Comparison of ENCODE assay signal across 8 cellular contexts in the genomic region with DNA sequence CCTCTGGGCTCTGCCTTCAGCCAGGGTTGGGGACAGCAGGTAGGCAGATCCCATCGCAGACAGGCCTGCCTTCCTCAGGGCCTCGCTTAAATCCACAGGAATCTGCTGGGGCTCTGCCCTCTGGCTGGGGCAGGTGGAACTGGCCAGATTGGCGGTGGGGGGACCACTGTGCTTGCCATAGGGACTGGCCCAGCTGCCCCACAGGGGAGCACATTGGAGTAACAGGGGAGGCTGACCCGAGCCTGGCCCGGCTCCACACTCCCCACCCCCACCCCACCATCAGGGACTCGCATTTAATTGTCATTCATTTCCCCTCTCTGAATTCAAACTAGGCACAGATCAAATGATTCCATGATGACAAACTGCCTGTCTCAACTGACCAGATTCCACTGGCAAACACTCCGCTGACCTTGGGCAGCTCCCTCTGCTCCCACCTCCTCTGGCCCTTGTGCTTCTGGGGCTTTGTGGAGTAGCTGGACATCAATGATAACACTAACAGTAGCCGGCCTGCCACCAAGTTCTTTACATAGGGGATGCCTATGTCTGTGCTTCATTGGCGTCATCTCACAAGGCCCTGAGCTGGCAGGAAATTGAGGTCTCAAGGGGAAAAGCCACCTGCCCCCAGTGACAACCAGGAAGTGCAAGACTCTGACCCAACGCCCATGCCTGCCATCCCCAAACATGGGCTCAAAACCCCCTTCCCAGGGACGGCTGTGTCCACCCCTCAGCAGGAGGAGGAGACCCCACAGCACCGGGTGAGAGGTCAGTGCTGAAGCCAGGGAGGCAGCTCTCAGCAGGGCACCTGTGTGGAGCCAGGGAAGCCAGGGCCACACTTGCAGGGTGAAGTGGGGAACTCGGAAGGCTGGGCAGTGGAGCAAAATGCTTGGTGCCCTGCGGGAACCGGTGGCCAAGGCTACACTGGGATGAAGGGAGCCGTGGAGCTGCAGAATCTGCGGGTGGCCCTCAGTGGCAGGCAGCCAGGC. TPM values are rescaled to one million over a fixed set of nuclear protein-coding genes. Genes with fewer than 3 reads are reported as not detected.
DNase-seq lines count a peak whose midpoint lies in the region; ATAC-seq, FAIRE-seq and TF ChIP-seq lines count a peak whose summit lies in the region.

No MANE protein-coding gene starts in this region.

- peaks cover 9% of the 10 kb centered on the region for H3K4me1 Mint-ChIP-seq in T-helper 1 cell treated with Interleukin-12 subunit alpha and Interleukin-12 subunit beta and Interleukin-4 antibody, amounts not matched to agents 30 μg/mL and 1 μg/mL, for 36 hours (ENCODE audit: low read depth)

- H3K4me3 ChIP-seq in kidney (ENCODE audit: low read length in 2 of 2), result no peak overlapping the region
- H3K4me3 ChIP-seq in SJCRH30, result no peak overlapping the region

- no peak for FAIRE-seq in kidney (lab: Jason Lieb, UNC)

- H3K4me1 ChIP-seq in kidney (ENCODE audit: control insufficient read depth in 1 of 2, insufficient read depth in 1 of 2, low read depth in 1 of 2, low read length in 2 of 2), result peaks cover 0 to 2% of the 10 kb centered on the region in 2 donors
- H3K4me1 ChIP-seq in SJCRH30, result peaks cover 4% of the 10 kb centered on the region

- H3K9ac ChIP-seq in kidney (ENCODE audit: low read length in 2 of 2), result no peak overlapping the region

- peak; percentile 46 for ATAC-seq in GM21717 (IDR thresholded peaks at IDR 0.05; ENCODE audit: unreplicated experiment)

- H3K4me3 Mint-ChIP-seq in T-helper 1 cell treated with Interleukin-12 subunit alpha and Interleukin-12 subunit beta and Interleukin-4 antibody, amounts not matched to agents 30 μg/mL and 1 μg/mL, for 36 hours, result peak overlapping the region; percentile 21

- H3K36me3 Mint-ChIP-seq in T-helper 1 cell treated with Interleukin-12 subunit alpha and Interleukin-12 subunit beta and Interleukin-4 antibody, amounts not matched to agents 30 μg/mL and 1 μg/mL, for 36 hours (ENCODE audit: low read depth), result peaks cover 2% of the 10 kb centered on the region

- intact Hi-C loops in kidney (cut with DNase I), result no loop called here

- H3K9me3 ChIP-seq in kidney (ENCODE audit: control insufficient read depth in 1 of 2, low read length in 2 of 2) (no peaks in the 10 kb centered on the region), SJCRH30 (replicated peaks) (no peaks in the 10 kb centered on the region)

- no peaks in the 10 kb centered on the region for H3K27me3 ChIP-seq in SJCRH30

- peak; percentile 82 for DNase-seq in GM13976 (ENCODE audit: low spot score)
- DNase-seq in kidney, result peak; percentile 74
- DNase-seq in cortex of kidney (lab: John Stamatoyannopoulos, UW), result no peak
- DNase-seq in NCI-H446 (lab: John Stamatoyannopoulos, UW), result no peak
- no peak for DNase-seq in NCI-H1092 (lab: John Stamatoyannopoulos, UW)
- DNase-seq in SJCRH30, result no peak

- H3K27me3 Mint-ChIP-seq in T-helper 1 cell treated with Interleukin-12 subunit alpha and Interleukin-12 subunit beta and Interleukin-4 antibody, amounts not matched to agents 30 μg/mL and 1 μg/mL, for 36 hours (ENCODE audit: low read depth), result peaks cover 34% of the 10 kb centered on the region

- TF ChIP-seq CTCF in GM13976 (IDR thresholded peaks at IDR 0.05; ENCODE audit: borderline replicate concordance, control extremely low read depth, extremely low read depth, insufficient read depth, missing control alignments) (peak; percentile 20), kidney (IDR thresholded peaks at IDR 0.05; ENCODE audit: borderline replicate concordance, extremely low read depth, insufficient read depth) (no peak)

- H3K36me3 ChIP-seq in kidney (ENCODE audit: control insufficient read depth in 1 of 2, insufficient read depth in 2 of 2, low read length in 2 of 2), result no peaks in the 10 kb centered on the region
- no peaks in the 10 kb centered on the region for H3K36me3 ChIP-seq in SJCRH30

- H3K9me3 Mint-ChIP-seq in T-helper 1 cell treated with Interleukin-12 subunit alpha and Interleukin-12 subunit beta and Interleukin-4 antibody, amounts not matched to agents 30 μg/mL and 1 μg/mL, for 36 hours, result no peaks in the 10 kb centered on the region

- H3K27ac Mint-ChIP-seq in T-helper 1 cell treated with Interleukin-12 subunit alpha and Interleukin-12 subunit beta and Interleukin-4 antibody, amounts not matched to agents 30 μg/mL and 1 μg/mL, for 36 hours, result peak overlapping the region; percentile 81

- in situ Hi-C loops in GM13976 (cut with MboI; ENCODE audit: low sequenced_read_pairs, unreplicated experiment), result no loop called here

- no peak overlapping the region for H3K27ac ChIP-seq in kidney (ENCODE audit: low read depth in 2 of 2, low read length in 2 of 2)
- H3K27ac ChIP-seq in SJCRH30, result no peak overlapping the region

RNA-seq across cellular contexts. Expression of gene B3GNT7, which starts 2.1 kb away (rescaled TPM):
- total RNA-seq in kidney, result 9.3 TPM
- 2.4 TPM for polyA plus RNA-seq in kidney (ENCODE audit: insufficient read depth, low read depth, low replicate concordance)
- total RNA-seq in SJCRH30 (2014; rRNA removed; shearing (Covaris generic)), result 0.04 TPM in 1 of 2 replicates, not detected in the other

Comparison
In these comparisons a context has a peak if more than half of its experiments do, and no peak if none do; other contexts are left out.
1. DNase-seq: peak in GM13976 (single experiment) and kidney (single experiment); none in cortex of kidney (single experiment), NCI-H446 (0 of 2), NCI-H1092 (single experiment) and SJCRH30 (0 of 2).